17 cellular contexts compared by ENCODE assay signal in the genomic region with DNA sequence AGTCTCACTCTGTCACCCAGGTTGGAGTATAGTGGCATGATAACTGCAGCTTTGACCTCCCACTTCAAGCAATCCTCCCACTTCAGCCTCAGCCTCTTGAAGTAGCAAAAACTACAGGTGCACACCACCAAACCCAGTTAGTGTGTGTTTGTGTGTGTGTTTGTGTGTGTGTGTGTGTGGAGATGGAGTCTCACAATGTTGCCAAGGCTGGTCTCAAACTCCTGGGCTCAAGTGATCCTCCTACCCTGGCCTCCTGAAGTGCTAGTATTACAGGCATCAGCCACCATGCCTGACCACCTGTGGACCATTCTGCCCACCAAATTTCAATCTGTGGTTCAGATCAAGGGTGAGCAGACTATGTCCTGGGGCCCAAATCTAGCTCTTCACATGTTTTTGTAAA. TPM values are rescaled to one million over a fixed set of nuclear protein-coding genes. Genes with fewer than 3 reads are reported as not detected.
DNase-seq lines count a peak whose midpoint lies in the region; ATAC-seq and TF ChIP-seq lines count a peak whose summit lies in the region.
"Had no signal": no experiment of that assay in that cellular context is flagged by ENCODE, and none has a peak within 500 bp of the region (broad histone marks: within the 10 kb centered on the region; RNA-seq: fewer than 3 reads in every experiment).

No MANE protein-coding gene starts in this region.

- no peaks in the 10 kb centered on the region for H3K9me3 ChIP-seq in naive thymus-derived CD4-positive, alpha-beta T cell (ENCODE audit: control insufficient read depth in 2 of 3, low read length in 3 of 3)
- no peaks in the 10 kb centered on the region for H3K9me3 ChIP-seq in endodermal cell (ENCODE audit: control insufficient read depth, low read length)

- no peak for ATAC-seq in activated CD4-positive, alpha-beta T cell treated with anti-CD3 and anti-CD28 coated beads for 36 hours
- no peak for ATAC-seq in natural killer cell
- ATAC-seq in natural killer cell treated with Interleukin-12 subunit alpha and Interleukin-12 subunit beta and Interleukin-15 and Interleukin-18, amount 100 ng/mL, for 72 hours, result no peak
- no peak for ATAC-seq in naive thymus-derived CD4-positive, alpha-beta T cell
- no peak for ATAC-seq in stimulated activated naive B cell treated with anti-CD40 and anti-IgM and Interleukin-4, amounts not matched to agents 10 μg/mL and 1 μg/mL and 100 μg/mL, for 72 hours (replicated peaks)
- ATAC-seq in SK-N-SH treated with all-trans-retinoic acid at 6 μM for 48 hours, result no peak

- H3K9me3 Mint-ChIP-seq in activated CD4-positive, alpha-beta T cell treated with anti-CD3 and anti-CD28 coated beads for 36 hours (ENCODE audit: low read depth), result no peaks in the 10 kb centered on the region
- no peaks in the 10 kb centered on the region for H3K9me3 Mint-ChIP-seq in activated CD4-positive, alpha-beta T cell treated with anti-CD3 and anti-CD28 coated beads, Interleukin-2, amount 10 ng/mL, durations not matched to agents 7 days and 5 days
- no peaks in the 10 kb centered on the region for H3K9me3 Mint-ChIP-seq in natural killer cell
- H3K9me3 Mint-ChIP-seq in natural killer cell treated with Interleukin-12 subunit alpha and Interleukin-12 subunit beta and Interleukin-15 and Interleukin-18, amount 100 ng/mL, for 72 hours, result no peaks in the 10 kb centered on the region
- H3K9me3 Mint-ChIP-seq in naive thymus-derived CD4-positive, alpha-beta T cell, result no peaks in the 10 kb centered on the region
- H3K9me3 Mint-ChIP-seq in stimulated activated naive B cell treated with anti-CD40 and anti-IgM and Interleukin-4, amounts not matched to agents 10 μg/mL and 1 μg/mL and 100 μg/mL, for 72 hours, result no peaks in the 10 kb centered on the region
- no peaks in the 10 kb centered on the region for H3K9me3 Mint-ChIP-seq in endodermal cell
- H3K9me3 Mint-ChIP-seq: HFFc6 had no signal

- H3K27ac ChIP-seq in naive thymus-derived CD4-positive, alpha-beta T cell (ENCODE audit: low read depth, low read length), result no peak overlapping the region
- H3K27ac ChIP-seq in endodermal cell (ENCODE audit: low read depth, low read length), result no peak overlapping the region
- H3K27ac ChIP-seq: RWPE1 had no signal

- peaks cover 43% of the 10 kb centered on the region for H3K36me3 Mint-ChIP-seq in activated CD4-positive, alpha-beta T cell treated with anti-CD3 and anti-CD28 coated beads for 36 hours (ENCODE audit: low read depth)
- peaks cover 53% of the 10 kb centered on the region for H3K36me3 Mint-ChIP-seq in activated CD4-positive, alpha-beta T cell treated with anti-CD3 and anti-CD28 coated beads, Interleukin-2, amount 10 ng/mL, durations not matched to agents 7 days and 5 days (ENCODE audit: low read depth)
- H3K36me3 Mint-ChIP-seq in natural killer cell, result no peaks in the 10 kb centered on the region
- peaks cover 10% of the 10 kb centered on the region for H3K36me3 Mint-ChIP-seq in natural killer cell treated with Interleukin-12 subunit alpha and Interleukin-12 subunit beta and Interleukin-15 and Interleukin-18, amount 100 ng/mL, for 72 hours
- peaks cover 10 to 29% (median 20%) of the 10 kb centered on the region in 5 donors for H3K36me3 Mint-ChIP-seq in naive thymus-derived CD4-positive, alpha-beta T cell
- H3K36me3 Mint-ChIP-seq in stimulated activated naive B cell treated with anti-CD40 and anti-IgM and Interleukin-4, amounts not matched to agents 10 μg/mL and 1 μg/mL and 100 μg/mL, for 72 hours, result peaks cover 22 to 34% of the 10 kb centered on the region in 2 donors
- peaks cover 41% of the 10 kb centered on the region for H3K36me3 Mint-ChIP-seq in endodermal cell (ENCODE audit: low read depth)

- CTCF ChIA-PET in activated CD4-positive, alpha-beta T cell treated with anti-CD3 and anti-CD28 coated beads for 36 hours (lab: Charles Lee), result no interaction called here
- CTCF ChIA-PET in activated CD4-positive, alpha-beta T cell treated with anti-CD3 and anti-CD28 coated beads, Interleukin-2, amount 10 ng/mL, durations not matched to agents 7 days and 5 days (lab: Charles Lee), result interaction anchor here (0.5 to 1.0 kb wide), 3 partner anchors 11 to 239 kb away, joined by 3 read pairs; no protein-coding TSS in a partner anchor
- CTCF ChIA-PET in naive thymus-derived CD4-positive, alpha-beta T cell (lab: Charles Lee), result interaction anchor here (0.5 to 0.7 kb wide), 3 partner anchors 50 to 97 kb away, joined by 3 read pairs; no protein-coding TSS in a partner anchor

- H3K4me3 ChIP-seq in naive thymus-derived CD4-positive, alpha-beta T cell (ENCODE audit: low read length), result no peak overlapping the region
- H3K4me3 ChIP-seq in endodermal cell (ENCODE audit: low read length), result no peak overlapping the region

- H3K36me3 ChIP-seq in naive thymus-derived CD4-positive, alpha-beta T cell (ENCODE audit: control insufficient read depth in 2 of 3, insufficient read depth in 3 of 3, low read length in 3 of 3), result peaks cover 0 to 44% (median 6%) of the 10 kb centered on the region in 3 experiments
- H3K36me3 ChIP-seq in endodermal cell (ENCODE audit: control insufficient read depth, insufficient read depth, low read length), result peaks cover 59% of the 10 kb centered on the region

- intact Hi-C loops in activated CD4-positive, alpha-beta T cell treated with anti-CD3 and anti-CD28 coated beads for 36 hours (cut with DNase I, micrococcal nuclease), result no loop called here
- intact Hi-C loops in natural killer cell (cut with micrococcal nuclease), result no loop called here
- intact Hi-C loops in naive thymus-derived CD4-positive, alpha-beta T cell (cut with micrococcal nuclease), result loop anchor here in 1 of 2 donors (10.0 kb wide), 1 partner anchor 276 kb away; the partner anchor contains the start of gene PTPRA

- TF ChIP-seq CTCF in natural killer cell (IDR thresholded peaks at IDR 0.05) (no peak), endodermal cell (conservative IDR thresholded peaks at IDR 0.05) (no peak)

- H3K27ac Mint-ChIP-seq in activated CD4-positive, alpha-beta T cell treated with anti-CD3 and anti-CD28 coated beads for 36 hours, result peak overlapping the region; percentile 51
- no peak overlapping the region for H3K27ac Mint-ChIP-seq in activated CD4-positive, alpha-beta T cell treated with anti-CD3 and anti-CD28 coated beads, Interleukin-2, amount 10 ng/mL, durations not matched to agents 7 days and 5 days
- H3K27ac Mint-ChIP-seq in natural killer cell (peak overlapping the region; percentile 8 to 67), endodermal cell (no peak overlapping the region)
- no peak overlapping the region for H3K27ac Mint-ChIP-seq in natural killer cell treated with Interleukin-12 subunit alpha and Interleukin-12 subunit beta and Interleukin-15 and Interleukin-18, amount 100 ng/mL, for 72 hours
- peak overlapping the region in 6 of 9 donors; percentile 6 to 74 (median 64) for H3K27ac Mint-ChIP-seq in naive thymus-derived CD4-positive, alpha-beta T cell
- H3K27ac Mint-ChIP-seq in stimulated activated naive B cell treated with anti-CD40 and anti-IgM and Interleukin-4, amounts not matched to agents 10 μg/mL and 1 μg/mL and 100 μg/mL, for 72 hours, result peak overlapping the region; percentile 86
- H3K27ac Mint-ChIP-seq: HFFc6 had no signal

- no peak overlapping the region for H3K9ac ChIP-seq in endodermal cell (ENCODE audit: extremely low read depth, low read length, poor library complexity, severe bottlenecking)

- no peak for DNase-seq in activated CD4-positive, alpha-beta T cell treated with anti-CD3 and anti-CD28 coated beads for 36 hours
- no peak for DNase-seq in activated CD4-positive, alpha-beta T cell treated with anti-CD3 and anti-CD28 coated beads, Interleukin-2, amount 10 ng/mL, durations not matched to agents 7 days and 5 days
- no peak for DNase-seq in natural killer cell
- no peak for DNase-seq in natural killer cell treated with Interleukin-12 subunit alpha and Interleukin-12 subunit beta and Interleukin-15 and Interleukin-18, amount 100 ng/mL, for 72 hours (ENCODE audit: low spot score)
- DNase-seq in naive thymus-derived CD4-positive, alpha-beta T cell, result no peak
- DNase-seq in stimulated activated naive B cell treated with anti-CD40 and anti-IgM and Interleukin-4, amounts not matched to agents 10 μg/mL and 1 μg/mL and 100 μg/mL, for 72 hours, result no peak
- no peak for DNase-seq in endodermal cell
- DNase-seq: 8988T, HFFc6, KG1, NCI-H1417 treated with DMSO at 0.1 percent for 48 hours, NCI-H1930, NCI-H2171, NCI-H510A, NCI-H774 had no signal

- H3K27me3 ChIP-seq in naive thymus-derived CD4-positive, alpha-beta T cell (ENCODE audit: control insufficient read depth in 2 of 2, insufficient read depth in 2 of 2, low read length in 2 of 2), result no peaks in the 10 kb centered on the region
- no peaks in the 10 kb centered on the region for H3K27me3 ChIP-seq in endodermal cell (ENCODE audit: control insufficient read depth, insufficient read depth, low read length, poor library complexity, severe bottlenecking)

- POLR2A ChIA-PET in activated CD4-positive, alpha-beta T cell treated with anti-CD3 and anti-CD28 coated beads for 36 hours (lab: Charles Lee), result no interaction called here
- POLR2A ChIA-PET in activated CD4-positive, alpha-beta T cell treated with anti-CD3 and anti-CD28 coated beads, Interleukin-2, amount 10 ng/mL, durations not matched to agents 7 days and 5 days (lab: Charles Lee), result no interaction called here
- POLR2A ChIA-PET in naive thymus-derived CD4-positive, alpha-beta T cell (lab: Charles Lee), result interaction anchor here (1.0 kb wide), 1 partner anchor 12 kb away, joined by 3 read pairs; no protein-coding TSS in a partner anchor

- H3K4me1 ChIP-seq in naive thymus-derived CD4-positive, alpha-beta T cell (ENCODE audit: control insufficient read depth in 2 of 2, insufficient read depth in 2 of 2, low read length in 2 of 2), result peaks cover 0 to 2% of the 10 kb centered on the region in 2 donors
- H3K4me1 ChIP-seq in endodermal cell (ENCODE audit: control insufficient read depth, insufficient read depth, low read length), result no peaks in the 10 kb centered on the region

- H3K4me3 Mint-ChIP-seq in activated CD4-positive, alpha-beta T cell treated with anti-CD3 and anti-CD28 coated beads for 36 hours, result no peak overlapping the region
- no peak overlapping the region for H3K4me3 Mint-ChIP-seq in activated CD4-positive, alpha-beta T cell treated with anti-CD3 and anti-CD28 coated beads, Interleukin-2, amount 10 ng/mL, durations not matched to agents 7 days and 5 days
- H3K4me3 Mint-ChIP-seq in natural killer cell, result no peak overlapping the region
- H3K4me3 Mint-ChIP-seq in natural killer cell treated with Interleukin-12 subunit alpha and Interleukin-12 subunit beta and Interleukin-15 and Interleukin-18, amount 100 ng/mL, for 72 hours, result no peak overlapping the region
- H3K4me3 Mint-ChIP-seq in naive thymus-derived CD4-positive, alpha-beta T cell, result peak overlapping the region in 1 of 10 donors; percentile 32
- H3K4me3 Mint-ChIP-seq in stimulated activated naive B cell treated with anti-CD40 and anti-IgM and Interleukin-4, amounts not matched to agents 10 μg/mL and 1 μg/mL and 100 μg/mL, for 72 hours, result no peak overlapping the region
- no peak overlapping the region for H3K4me3 Mint-ChIP-seq in endodermal cell
- H3K4me3 Mint-ChIP-seq: HFFc6 had no signal

- peaks cover 59% of the 10 kb centered on the region for H3K4me1 Mint-ChIP-seq in activated CD4-positive, alpha-beta T cell treated with anti-CD3 and anti-CD28 coated beads for 36 hours
- H3K4me1 Mint-ChIP-seq in activated CD4-positive, alpha-beta T cell treated with anti-CD3 and anti-CD28 coated beads, Interleukin-2, amount 10 ng/mL, durations not matched to agents 7 days and 5 days, result peaks cover 33% of the 10 kb centered on the region
- H3K4me1 Mint-ChIP-seq in natural killer cell (peaks cover 58 to 59% of the 10 kb centered on the region in 2 donors), endodermal cell (no peaks in the 10 kb centered on the region)
- peaks cover 25 to 36% of the 10 kb centered on the region in 2 donors for H3K4me1 Mint-ChIP-seq in natural killer cell treated with Interleukin-12 subunit alpha and Interleukin-12 subunit beta and Interleukin-15 and Interleukin-18, amount 100 ng/mL, for 72 hours (ENCODE audit: low read depth in 2 of 2)
- peaks cover 33 to 92% (median 81%) of the 10 kb centered on the region in 7 donors for H3K4me1 Mint-ChIP-seq in naive thymus-derived CD4-positive, alpha-beta T cell
- H3K4me1 Mint-ChIP-seq in stimulated activated naive B cell treated with anti-CD40 and anti-IgM and Interleukin-4, amounts not matched to agents 10 μg/mL and 1 μg/mL and 100 μg/mL, for 72 hours, result peaks cover 26 to 55% of the 10 kb centered on the region in 2 donors

- no peaks in the 10 kb centered on the region for H3K27me3 Mint-ChIP-seq in activated CD4-positive, alpha-beta T cell treated with anti-CD3 and anti-CD28 coated beads for 36 hours
- H3K27me3 Mint-ChIP-seq in activated CD4-positive, alpha-beta T cell treated with anti-CD3 and anti-CD28 coated beads, Interleukin-2, amount 10 ng/mL, durations not matched to agents 7 days and 5 days, result no peaks in the 10 kb centered on the region
- no peaks in the 10 kb centered on the region for H3K27me3 Mint-ChIP-seq in natural killer cell (ENCODE audit: low read depth in 2 of 2)
- H3K27me3 Mint-ChIP-seq in natural killer cell treated with Interleukin-12 subunit alpha and Interleukin-12 subunit beta and Interleukin-15 and Interleukin-18, amount 100 ng/mL, for 72 hours, result no peaks in the 10 kb centered on the region
- no peaks in the 10 kb centered on the region for H3K27me3 Mint-ChIP-seq in naive thymus-derived CD4-positive, alpha-beta T cell
- H3K27me3 Mint-ChIP-seq in stimulated activated naive B cell treated with anti-CD40 and anti-IgM and Interleukin-4, amounts not matched to agents 10 μg/mL and 1 μg/mL and 100 μg/mL, for 72 hours, result no peaks in the 10 kb centered on the region
- H3K27me3 Mint-ChIP-seq in endodermal cell (ENCODE audit: insufficient read depth), result no peaks in the 10 kb centered on the region

RNA-seq across cellular contexts. Expression of gene FASTKD5, which starts 8.8 kb away (rescaled TPM):
- total RNA-seq in activated CD4-positive, alpha-beta T cell treated with anti-CD3 and anti-CD28 coated beads for 36 hours, result 10 to 100 TPM; 22.6 TPM
- 10 to 100 TPM; 22.2 to 24.4 TPM for total RNA-seq in activated CD4-positive, alpha-beta T cell treated with anti-CD3 and anti-CD28 coated beads, Interleukin-2, amount 10 ng/mL, durations not matched to agents 7 days and 5 days
- total RNA-seq in natural killer cell (10 to 100 TPM; 35.3 to 40.4 (median 37.1) TPM), endodermal cell (10 to 100 TPM; 13.9 to 20.0 TPM)
- total RNA-seq in natural killer cell treated with Interleukin-12 subunit alpha and Interleukin-12 subunit beta and Interleukin-15 and Interleukin-18, amount 100 ng/mL, for 72 hours, result 10 to 100 TPM; 27.1 to 27.8 TPM
- total RNA-seq in naive thymus-derived CD4-positive, alpha-beta T cell, result 10 to 100 TPM; 24.5 to 41.9 (median 30.6) TPM
- 10 to 100 TPM; 21.2 to 26.3 TPM for polyA plus RNA-seq in naive thymus-derived CD4-positive, alpha-beta T cell
- polyA plus RNA-seq in endodermal cell (2013, experiment 1 of 2), result 11.9 TPM
- polyA plus RNA-seq in endodermal cell (2013, experiment 2 of 2), result 10.1 TPM

RNA-seq across cellular contexts. Expression of gene UBOX5, which starts 8.8 kb away (rescaled TPM):
- total RNA-seq in activated CD4-positive, alpha-beta T cell treated with anti-CD3 and anti-CD28 coated beads for 36 hours, result 1 to 10 TPM; 4.9 to 5.5 TPM
- 1 to 10 TPM; 8.5 to 9.0 TPM for total RNA-seq in activated CD4-positive, alpha-beta T cell treated with anti-CD3 and anti-CD28 coated beads, Interleukin-2, amount 10 ng/mL, durations not matched to agents 7 days and 5 days
- total RNA-seq in natural killer cell, result 10 to 100 TPM in 2 of 3 donors, 1 to 10 TPM in 1; 8.8 to 11.1 (median 10.1) TPM
- total RNA-seq in natural killer cell treated with Interleukin-12 subunit alpha and Interleukin-12 subunit beta and Interleukin-15 and Interleukin-18, amount 100 ng/mL, for 72 hours, result 1 to 10 TPM; 7.6 to 9.3 TPM
- 10 to 100 TPM in 2 of 5 experiments, 1 to 10 TPM in 3; 8.3 to 13.8 (median 9.5) TPM for total RNA-seq in naive thymus-derived CD4-positive, alpha-beta T cell
- polyA plus RNA-seq in naive thymus-derived CD4-positive, alpha-beta T cell, result 1 to 10 TPM; 5.8 to 8.7 TPM
- 10 to 100 TPM in 1 of 2 donors, 1 to 10 TPM in 1; 5.3 to 10.8 TPM for total RNA-seq in endodermal cell
- 6.6 TPM for polyA plus RNA-seq in endodermal cell (2013, experiment 1 of 2)
- 6.8 TPM for polyA plus RNA-seq in endodermal cell (2013, experiment 2 of 2)

RNA-seq across cellular contexts. Expression of gene LZTS3, which starts 22.4 kb away (rescaled TPM):
- under 1 TPM; 0.87 to 0.88 TPM for total RNA-seq in activated CD4-positive, alpha-beta T cell treated with anti-CD3 and anti-CD28 coated beads for 36 hours
- total RNA-seq in activated CD4-positive, alpha-beta T cell treated with anti-CD3 and anti-CD28 coated beads, Interleukin-2, amount 10 ng/mL, durations not matched to agents 7 days and 5 days, result under 1 TPM; 0.62 to 0.65 TPM
- total RNA-seq in natural killer cell (1 to 10 TPM; 3.1 to 4.6 (median 3.3) TPM), endodermal cell (10 to 100 TPM; 26.8 to 27.7 TPM)
- total RNA-seq in natural killer cell treated with Interleukin-12 subunit alpha and Interleukin-12 subunit beta and Interleukin-15 and Interleukin-18, amount 100 ng/mL, for 72 hours, result under 1 TPM; 0.56 to 0.62 TPM
- total RNA-seq in naive thymus-derived CD4-positive, alpha-beta T cell, result 10 to 100 TPM in 4 of 5 experiments, under 1 TPM in 1; 0.73 to 34.6 (median 22.0) TPM
- polyA plus RNA-seq in naive thymus-derived CD4-positive, alpha-beta T cell, result 1 to 10 TPM; 4.4 to 4.8 TPM
- polyA plus RNA-seq in endodermal cell (2013, experiment 1 of 2), result 8.8 TPM
- polyA plus RNA-seq in endodermal cell (2013, experiment 2 of 2), result 7.5 TPM

RNA-seq across cellular contexts. Expression of gene DDRGK1, which starts 53.6 kb away (rescaled TPM):
- total RNA-seq in activated CD4-positive, alpha-beta T cell treated with anti-CD3 and anti-CD28 coated beads for 36 hours, result 10 to 100 TPM; 49.3 to 52.2 TPM
- total RNA-seq in activated CD4-positive, alpha-beta T cell treated with anti-CD3 and anti-CD28 coated beads, Interleukin-2, amount 10 ng/mL, durations not matched to agents 7 days and 5 days, result 10 to 100 TPM; 46.5 to 58.9 TPM
- total RNA-seq in natural killer cell (10 to 100 TPM; 47.8 to 52.6 (median 52.4) TPM), endodermal cell (10 to 100 TPM; 55.0 to 59.3 TPM)
- 10 to 100 TPM; 78.5 to 87.1 TPM for total RNA-seq in natural killer cell treated with Interleukin-12 subunit alpha and Interleukin-12 subunit beta and Interleukin-15 and Interleukin-18, amount 100 ng/mL, for 72 hours
- 10 to 100 TPM; 39.4 to 60.3 (median 46.6) TPM for total RNA-seq in naive thymus-derived CD4-positive, alpha-beta T cell
- 10 to 100 TPM; 40.6 to 58.0 TPM for polyA plus RNA-seq in naive thymus-derived CD4-positive, alpha-beta T cell
- 45.8 TPM for polyA plus RNA-seq in endodermal cell (2013, experiment 1 of 2)
- 38.0 TPM for polyA plus RNA-seq in endodermal cell (2013, experiment 2 of 2)

RNA-seq across cellular contexts. Expression of gene ITPA, which starts 58.4 kb away (rescaled TPM):
- total RNA-seq in activated CD4-positive, alpha-beta T cell treated with anti-CD3 and anti-CD28 coated beads for 36 hours, result 10 to 100 TPM; 32.7 to 67.5 TPM
- total RNA-seq in activated CD4-positive, alpha-beta T cell treated with anti-CD3 and anti-CD28 coated beads, Interleukin-2, amount 10 ng/mL, durations not matched to agents 7 days and 5 days, result 10 to 100 TPM; 52.1 to 72.7 TPM
- total RNA-seq in natural killer cell (10 to 100 TPM; 49.6 to 53.2 (median 50.2) TPM), endodermal cell (10 to 100 TPM; 50.8 to 53.6 TPM)
- 10 to 100 TPM; 94.3 to 94.7 TPM for total RNA-seq in natural killer cell treated with Interleukin-12 subunit alpha and Interleukin-12 subunit beta and Interleukin-15 and Interleukin-18, amount 100 ng/mL, for 72 hours
- total RNA-seq in naive thymus-derived CD4-positive, alpha-beta T cell, result 10 to 100 TPM; 37.7 to 71.2 (median 43.5) TPM
- 10 to 100 TPM; 50.1 to 62.3 TPM for polyA plus RNA-seq in naive thymus-derived CD4-positive, alpha-beta T cell
- polyA plus RNA-seq in endodermal cell (2013, experiment 1 of 2), result 47.9 TPM
- 37.1 TPM for polyA plus RNA-seq in endodermal cell (2013, experiment 2 of 2)

Comparison
In these comparisons a context has a peak if more than half of its experiments do, and no peak if none do; other contexts are left out.
1. H3K27ac Mint-ChIP-seq: peak in activated CD4-positive, alpha-beta T cell treated with anti-CD3 and anti-CD28 coated beads for 36 hours (single experiment), natural killer cell (2 of 2), naive thymus-derived CD4-positive, alpha-beta T cell (6 of 9) and stimulated activated naive B cell treated with anti-CD40 and anti-IgM and Interleukin-4, amounts not matched to agents 10 μg/mL and 1 μg/mL and 100 μg/mL, for 72 hours (single experiment); none in activated CD4-positive, alpha-beta T cell treated with anti-CD3 and anti-CD28 coated beads, Interleukin-2, amount 10 ng/mL, durations not matched to agents 7 days and 5 days (single experiment), natural killer cell treated with Interleukin-12 subunit alpha and Interleukin-12 subunit beta and Interleukin-15 and Interleukin-18, amount 100 ng/mL, for 72 hours (0 of 2) and endodermal cell (single experiment).